ENCODE assay signal across 31 cellular contexts in the genomic region with DNA sequence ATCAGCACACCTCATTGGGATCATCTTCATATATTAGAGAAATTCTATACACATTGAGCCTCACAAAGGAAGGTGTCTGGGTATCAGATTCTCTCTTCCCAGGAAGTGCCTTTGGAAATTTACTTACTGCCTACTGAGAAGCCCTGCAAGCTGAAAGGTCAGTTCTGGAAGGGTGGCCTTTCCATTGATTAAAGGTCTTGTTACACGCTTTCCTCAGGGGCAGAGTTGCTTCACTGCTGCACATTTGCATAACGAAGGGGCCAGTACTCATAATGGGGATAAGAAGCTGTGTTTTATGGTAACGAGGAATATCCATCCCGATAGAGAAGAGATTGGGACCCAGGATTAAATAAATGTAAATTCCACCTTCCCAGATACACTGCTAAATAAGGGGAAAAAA.
"Had no signal": no experiment of that assay in that cellular context is flagged by ENCODE, and none has a peak within 500 bp of the region (broad histone marks: within the 10 kb centered on the region; RNA-seq: fewer than 3 reads in every experiment).

No MANE protein-coding gene starts in this region.

- H3K9me3 ChIP-seq: neutrophil, pancreas, prostate gland had no signal

- H3K27me3 ChIP-seq: ascending aorta, cardiac muscle cell, gastrocnemius medialis, hepatocyte, neutrophil, pancreas, upper lobe of right lung had no signal

- DNase-seq: activated CD4-positive, alpha-beta T cell treated with anti-CD3 and anti-CD28 coated beads for 4 hours; activated CD4-positive, alpha-beta T cell treated with anti-CD3 and anti-CD28 coated beads, Interleukin-2, amount 50 U/mL, for 4 hours; activated CD8-positive, alpha-beta memory T cell treated with anti-CD3 and anti-CD28 coated beads for 24 hours; activated effector memory CD4-positive, alpha-beta T cell treated with Interleukin-2 at 50 U/mL for 16 hours; activated naive CD4-positive, alpha-beta T cell treated with anti-CD3 and anti-CD28 coated beads, Interleukin-2, amount 10 ng/mL, durations not matched to agents 7 days and 5 days; activated naive CD8-positive, alpha-beta T cell treated with anti-CD3 and anti-CD28 coated beads, Interleukin-2, amount 10 ng/mL, durations not matched to agents 7 days and 5 days; cerebellar nuclear complex; dorsolateral prefrontal cortex; effector memory CD4-positive, alpha-beta T cell; gastrocnemius medialis; immature natural killer cell; left lung; mesendoderm; natural killer cell; pancreas; retina; stimulated activated CD4-positive, alpha-beta T cell treated with anti-CD3 and anti-CD28 coated beads, Interleukin-15, amount 100 ng/mL, for 24 hours; stimulated activated CD4-positive, alpha-beta T cell treated with anti-CD3 and anti-CD28 coated beads, Interleukin-2, amount 100 ng/mL, for 24 hours; stimulated activated naive B cell treated with anti-CD40 and anti-IgM and Interleukin-4, amounts not matched to agents 10 μg/mL and 1 μg/mL and 100 μg/mL, for 72 hours; tibial artery; upper lobe of right lung had no signal

- H3K4me3 ChIP-seq: ascending aorta, cardiac muscle cell, coronary artery, dorsolateral prefrontal cortex, gastrocnemius medialis, hepatocyte, left lung, lung, pancreas, prostate gland, smooth muscle cell, suprapubic skin, tibial artery, upper lobe of right lung had no signal

- H3K36me3 ChIP-seq: ascending aorta, cardiac muscle cell, gastrocnemius medialis, left lung, neutrophil, pancreas, prostate gland, suprapubic skin, tibial artery, upper lobe of right lung had no signal

- H3K4me3 Mint-ChIP-seq: activated naive CD4-positive, alpha-beta T cell treated with anti-CD3 and anti-CD28 coated beads, Interleukin-2, amount 10 ng/mL, durations not matched to agents 7 days and 5 days; activated naive CD8-positive, alpha-beta T cell treated with anti-CD3 and anti-CD28 coated beads, Interleukin-2, amount 10 ng/mL, durations not matched to agents 7 days and 5 days; brain; immature natural killer cell; natural killer cell; stimulated activated naive B cell treated with anti-CD40 and anti-IgM and Interleukin-4, amounts not matched to agents 10 μg/mL and 1 μg/mL and 100 μg/mL, for 72 hours had no signal

- H3K27ac ChIP-seq: ascending aorta, cardiac muscle cell, coronary artery, dorsolateral prefrontal cortex, gastrocnemius medialis, hepatocyte, left lung, neutrophil, pancreas, prostate gland, suprapubic skin, tibial artery, upper lobe of right lung had no signal

- H3K4me1 Mint-ChIP-seq: immature natural killer cell; natural killer cell; stimulated activated naive B cell treated with anti-CD40 and anti-IgM and Interleukin-4, amounts not matched to agents 10 μg/mL and 1 μg/mL and 100 μg/mL, for 72 hours had no signal

- H3K27ac Mint-ChIP-seq: activated naive CD4-positive, alpha-beta T cell treated with anti-CD3 and anti-CD28 coated beads, Interleukin-2, amount 10 ng/mL, durations not matched to agents 7 days and 5 days; activated naive CD8-positive, alpha-beta T cell treated with anti-CD3 and anti-CD28 coated beads, Interleukin-2, amount 10 ng/mL, durations not matched to agents 7 days and 5 days; immature natural killer cell; natural killer cell; stimulated activated naive B cell treated with anti-CD40 and anti-IgM and Interleukin-4, amounts not matched to agents 10 μg/mL and 1 μg/mL and 100 μg/mL, for 72 hours had no signal

- H3K36me3 Mint-ChIP-seq: brain had no signal

- H3K4me1 ChIP-seq: ascending aorta, gastrocnemius medialis, left lung, pancreas, prostate gland, suprapubic skin, tibial artery, upper lobe of right lung had no signal
